8 cellular contexts compared by ENCODE assay signal in the genomic region with DNA sequence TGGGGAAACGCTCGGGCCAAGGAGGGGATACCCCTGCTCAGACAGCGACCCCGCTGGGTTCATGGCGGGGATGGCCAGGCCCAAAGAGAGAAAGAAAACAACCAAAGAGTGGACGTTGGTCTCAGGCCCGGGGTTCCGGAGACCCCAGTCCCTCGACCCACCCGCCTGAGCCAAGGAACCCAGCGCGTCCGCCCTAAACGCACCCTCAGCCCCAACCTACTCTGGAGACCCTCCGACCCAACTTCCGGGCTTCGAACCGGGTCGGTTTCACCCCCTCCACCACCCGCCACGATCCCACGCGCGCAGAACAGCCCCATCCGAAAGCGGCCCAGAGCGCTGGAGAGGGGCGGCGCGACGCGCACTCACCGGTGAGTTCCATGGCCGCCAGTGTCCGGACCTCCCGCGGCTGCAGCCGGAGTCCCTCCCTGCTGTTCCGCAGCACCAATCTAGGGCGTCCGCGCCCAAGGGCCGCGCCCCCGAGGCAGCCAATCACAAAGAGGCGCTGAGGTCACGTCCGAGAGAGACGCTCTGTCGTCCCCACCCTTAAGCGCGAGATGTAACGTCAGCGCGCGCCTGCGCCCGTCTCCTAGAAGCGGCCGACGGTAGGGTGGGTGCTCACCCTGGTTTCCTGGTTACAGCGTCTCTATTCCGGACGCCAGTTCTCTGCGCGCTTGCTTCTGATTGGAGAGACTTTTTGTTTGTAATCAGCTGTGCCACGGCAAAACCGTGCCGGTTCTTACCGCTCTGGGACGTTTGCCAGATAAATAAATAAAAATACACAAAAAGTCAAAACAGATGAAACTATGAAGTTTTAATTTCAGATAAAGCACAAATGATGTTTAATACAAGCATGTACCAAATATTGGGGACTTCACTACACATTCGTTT. TPM values are rescaled to one million over a fixed set of nuclear protein-coding genes. Genes with fewer than 3 reads are reported as not detected.
A peak's percentile ranks its signal among the peaks of the same experiment; 100 is the strongest.
DNase-seq lines count a peak whose midpoint lies in the region; ATAC-seq and FAIRE-seq lines count a peak whose summit lies in the region.

A gene with protein sequence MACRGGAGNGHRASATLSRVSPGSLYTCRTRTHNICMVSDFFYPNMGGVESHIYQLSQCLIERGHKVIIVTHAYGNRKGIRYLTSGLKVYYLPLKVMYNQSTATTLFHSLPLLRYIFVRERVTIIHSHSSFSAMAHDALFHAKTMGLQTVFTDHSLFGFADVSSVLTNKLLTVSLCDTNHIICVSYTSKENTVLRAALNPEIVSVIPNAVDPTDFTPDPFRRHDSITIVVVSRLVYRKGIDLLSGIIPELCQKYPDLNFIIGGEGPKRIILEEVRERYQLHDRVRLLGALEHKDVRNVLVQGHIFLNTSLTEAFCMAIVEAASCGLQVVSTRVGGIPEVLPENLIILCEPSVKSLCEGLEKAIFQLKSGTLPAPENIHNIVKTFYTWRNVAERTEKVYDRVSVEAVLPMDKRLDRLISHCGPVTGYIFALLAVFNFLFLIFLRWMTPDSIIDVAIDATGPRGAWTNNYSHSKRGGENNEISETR (minus strand): TSS at position 389 of the 888 bp plus-strand sequence. CDS start 3,593 bp downstream, outside the sequence.

- peak; percentile 77 for FAIRE-seq in colon (lab: Jason Lieb, UNC)

- no peaks in the 10 kb centered on the region for H3K9me3 Mint-ChIP-seq in activated CD4-positive, alpha-beta T cell treated with anti-CD3 and anti-CD28 coated beads for 36 hours (ENCODE audit: low read depth)

- POLR2A ChIA-PET in activated CD4-positive, alpha-beta T cell treated with anti-CD3 and anti-CD28 coated beads for 36 hours (lab: Charles Lee): no interaction called here

- H3K27ac Mint-ChIP-seq in activated CD4-positive, alpha-beta T cell treated with anti-CD3 and anti-CD28 coated beads for 36 hours: peak within 1 kb of the TSS; percentile 91

- H3K4me1 Mint-ChIP-seq in activated CD4-positive, alpha-beta T cell treated with anti-CD3 and anti-CD28 coated beads for 36 hours: peaks cover 14% of the 10 kb centered on the region

- peaks cover 4% of the 10 kb centered on the region for H3K27me3 Mint-ChIP-seq in activated CD4-positive, alpha-beta T cell treated with anti-CD3 and anti-CD28 coated beads for 36 hours

- peak; percentile 98 for ATAC-seq in HG03442 (IDR thresholded peaks at IDR 0.05; ENCODE audit: unreplicated experiment)
- peak; percentile 97 for ATAC-seq in activated CD4-positive, alpha-beta T cell treated with anti-CD3 and anti-CD28 coated beads for 36 hours

- CTCF ChIA-PET in activated CD4-positive, alpha-beta T cell treated with anti-CD3 and anti-CD28 coated beads for 36 hours (lab: Charles Lee): no interaction called here

- intact Hi-C loops in activated CD4-positive, alpha-beta T cell treated with anti-CD3 and anti-CD28 coated beads for 36 hours (cut with DNase I, micrococcal nuclease): loop anchor here (1.0 to 10.0 kb wide), 12 partner anchors 339 to 1681 kb away; a partner anchor contains a TSS

- peaks cover 12% of the 10 kb centered on the region for H3K36me3 Mint-ChIP-seq in activated CD4-positive, alpha-beta T cell treated with anti-CD3 and anti-CD28 coated beads for 36 hours (ENCODE audit: low read depth)

- peak; percentile 97 for DNase-seq in Ammon's horn (ENCODE audit: low spot score)
- DNase-seq in GM19238 (ENCODE audit: insufficient read length, low spot score): peak; percentile 76
- DNase-seq in NCI-H524 (lab: John Stamatoyannopoulos, UW): peak; percentile 97 to 98
- DNase-seq in activated CD4-positive, alpha-beta T cell treated with anti-CD3 and anti-CD28 coated beads for 36 hours: peak; percentile 94
- peak; percentile 97 for DNase-seq in kidney tubule cell (ENCODE audit: low spot score)
- peak; percentile 55 to 80 (median 76) for DNase-seq in stimulated activated CD4-positive, alpha-beta T cell treated with anti-CD3 and anti-CD28 coated beads, Interleukin-1b, Interleukin-23, amount 100 ng/mL, for 24 hours (ENCODE audit: low read depth in 4 of 4, low spot score in 1 of 4)

- H3K4me3 Mint-ChIP-seq in activated CD4-positive, alpha-beta T cell treated with anti-CD3 and anti-CD28 coated beads for 36 hours: peak within 1 kb of the TSS; percentile 84

RNA-seq across cellular contexts. Expression of the gene that starts here (rescaled TPM):
- total RNA-seq in activated CD4-positive, alpha-beta T cell treated with anti-CD3 and anti-CD28 coated beads for 36 hours: 10 to 100 TPM; 37.2 to 37.9 TPM

Comparison
In these comparisons a context has a peak if more than half of its experiments do, and no peak if none do; other contexts are left out.
1. Peak in every context shown above with its lines: DNase-seq and ATAC-seq.